In the genomic region with DNA sequence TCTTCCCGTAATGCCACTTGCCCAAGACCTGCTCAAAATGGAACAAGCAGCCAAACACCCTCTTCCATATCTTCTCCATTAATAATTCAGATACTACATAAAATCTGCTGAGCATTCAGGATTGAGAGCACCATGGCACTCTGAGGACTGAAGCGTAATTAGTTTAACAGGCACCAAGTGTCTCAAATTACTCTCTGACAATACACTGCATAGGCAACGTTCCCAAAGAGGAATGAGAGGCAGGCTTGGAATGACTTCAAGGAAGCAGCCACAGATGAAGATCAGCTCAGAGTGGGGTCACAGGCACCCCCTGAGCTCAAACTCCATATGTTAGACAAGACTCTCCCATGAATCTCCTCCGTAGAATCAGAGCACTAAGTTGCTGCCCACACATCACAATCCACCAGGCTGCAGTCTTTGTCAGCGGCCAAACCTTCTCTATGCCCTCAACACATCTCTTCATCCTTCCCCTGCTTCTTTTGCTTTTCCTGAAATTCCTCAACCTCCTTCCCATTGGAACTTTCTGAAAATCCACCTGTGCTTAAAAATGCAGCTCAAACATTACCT, we compare ENCODE assay signal across 2 cellular contexts.
TF ChIP-seq lines count a peak whose summit lies in the region.

No MANE protein-coding gene starts in this region.

TF ChIP-seq in SK-N-SH treated with all-trans-retinoic acid at 6 μM for 48 hours, 23 proteins besides CTCF, POLR2A, EP300 and RAD21 (continued from another document):
- TF ChIP-seq, protein P1, sequence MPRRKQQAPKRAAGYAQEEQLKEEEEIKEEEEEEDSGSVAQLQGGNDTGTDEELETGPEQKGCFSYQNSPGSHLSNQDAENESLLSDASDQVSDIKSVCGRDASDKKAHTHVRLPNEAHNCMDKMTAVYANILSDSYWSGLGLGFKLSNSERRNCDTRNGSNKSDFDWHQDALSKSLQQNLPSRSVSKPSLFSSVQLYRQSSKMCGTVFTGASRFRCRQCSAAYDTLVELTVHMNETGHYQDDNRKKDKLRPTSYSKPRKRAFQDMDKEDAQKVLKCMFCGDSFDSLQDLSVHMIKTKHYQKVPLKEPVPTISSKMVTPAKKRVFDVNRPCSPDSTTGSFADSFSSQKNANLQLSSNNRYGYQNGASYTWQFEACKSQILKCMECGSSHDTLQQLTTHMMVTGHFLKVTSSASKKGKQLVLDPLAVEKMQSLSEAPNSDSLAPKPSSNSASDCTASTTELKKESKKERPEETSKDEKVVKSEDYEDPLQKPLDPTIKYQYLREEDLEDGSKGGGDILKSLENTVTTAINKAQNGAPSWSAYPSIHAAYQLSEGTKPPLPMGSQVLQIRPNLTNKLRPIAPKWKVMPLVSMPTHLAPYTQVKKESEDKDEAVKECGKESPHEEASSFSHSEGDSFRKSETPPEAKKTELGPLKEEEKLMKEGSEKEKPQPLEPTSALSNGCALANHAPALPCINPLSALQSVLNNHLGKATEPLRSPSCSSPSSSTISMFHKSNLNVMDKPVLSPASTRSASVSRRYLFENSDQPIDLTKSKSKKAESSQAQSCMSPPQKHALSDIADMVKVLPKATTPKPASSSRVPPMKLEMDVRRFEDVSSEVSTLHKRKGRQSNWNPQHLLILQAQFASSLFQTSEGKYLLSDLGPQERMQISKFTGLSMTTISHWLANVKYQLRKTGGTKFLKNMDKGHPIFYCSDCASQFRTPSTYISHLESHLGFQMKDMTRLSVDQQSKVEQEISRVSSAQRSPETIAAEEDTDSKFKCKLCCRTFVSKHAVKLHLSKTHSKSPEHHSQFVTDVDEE (CRISPR knock-in tag; IDR thresholded peaks at IDR 0.05), result no peak
- TF ChIP-seq, protein P2, sequence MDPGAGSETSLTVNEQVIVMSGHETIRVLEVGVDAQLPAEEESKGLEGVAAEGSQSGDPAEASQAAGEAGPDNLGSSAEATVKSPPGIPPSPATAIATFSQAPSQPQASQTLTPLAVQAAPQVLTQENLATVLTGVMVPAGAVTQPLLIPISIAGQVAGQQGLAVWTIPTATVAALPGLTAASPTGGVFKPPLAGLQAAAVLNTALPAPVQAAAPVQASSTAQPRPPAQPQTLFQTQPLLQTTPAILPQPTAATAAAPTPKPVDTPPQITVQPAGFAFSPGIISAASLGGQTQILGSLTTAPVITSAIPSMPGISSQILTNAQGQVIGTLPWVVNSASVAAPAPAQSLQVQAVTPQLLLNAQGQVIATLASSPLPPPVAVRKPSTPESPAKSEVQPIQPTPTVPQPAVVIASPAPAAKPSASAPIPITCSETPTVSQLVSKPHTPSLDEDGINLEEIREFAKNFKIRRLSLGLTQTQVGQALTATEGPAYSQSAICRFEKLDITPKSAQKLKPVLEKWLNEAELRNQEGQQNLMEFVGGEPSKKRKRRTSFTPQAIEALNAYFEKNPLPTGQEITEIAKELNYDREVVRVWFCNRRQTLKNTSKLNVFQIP (CRISPR knock-in tag; IDR thresholded peaks at IDR 0.05; ENCODE audit: borderline replicate concordance, low read depth), result no peak
- TF ChIP-seq, protein P3, sequence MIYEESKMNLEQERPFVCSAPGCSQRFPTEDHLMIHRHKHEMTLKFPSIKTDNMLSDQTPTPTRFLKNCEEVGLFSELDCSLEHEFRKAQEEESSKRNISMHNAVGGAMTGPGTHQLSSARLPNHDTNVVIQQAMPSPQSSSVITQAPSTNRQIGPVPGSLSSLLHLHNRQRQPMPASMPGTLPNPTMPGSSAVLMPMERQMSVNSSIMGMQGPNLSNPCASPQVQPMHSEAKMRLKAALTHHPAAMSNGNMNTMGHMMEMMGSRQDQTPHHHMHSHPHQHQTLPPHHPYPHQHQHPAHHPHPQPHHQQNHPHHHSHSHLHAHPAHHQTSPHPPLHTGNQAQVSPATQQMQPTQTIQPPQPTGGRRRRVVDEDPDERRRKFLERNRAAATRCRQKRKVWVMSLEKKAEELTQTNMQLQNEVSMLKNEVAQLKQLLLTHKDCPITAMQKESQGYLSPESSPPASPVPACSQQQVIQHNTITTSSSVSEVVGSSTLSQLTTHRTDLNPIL (CRISPR knock-in tag; IDR thresholded peaks at IDR 0.05; ENCODE audit: low read depth), result no peak
- TF ChIP-seq ZNF70 (CRISPR knock-in tag; IDR thresholded peaks at IDR 0.05) (no peak), ARNTL (CRISPR knock-in tag; IDR thresholded peaks at IDR 0.05; ENCODE audit: borderline replicate concordance, low read depth) (no peak), RARB (CRISPR knock-in tag; IDR thresholded peaks at IDR 0.05) (no peak), ISL1 (CRISPR knock-in tag; IDR thresholded peaks at IDR 0.05) (no peak), SNAI2 (CRISPR knock-in tag; IDR thresholded peaks at IDR 0.05) (no peak), CSDC2 (CRISPR knock-in tag; IDR thresholded peaks at IDR 0.05) (no peak), TCF4 (CRISPR knock-in tag; IDR thresholded peaks at IDR 0.05; ENCODE audit: borderline replicate concordance) (no peak), GLIS3 (CRISPR knock-in tag; IDR thresholded peaks at IDR 0.05) (no peak), ESRRG (CRISPR knock-in tag; IDR thresholded peaks at IDR 0.05) (no peak), OSR1 (CRISPR knock-in tag; IDR thresholded peaks at IDR 0.05) (no peak), ZNF8 (CRISPR knock-in tag; IDR thresholded peaks at IDR 0.05) (no peak), ZFP30 (CRISPR knock-in tag; IDR thresholded peaks at IDR 0.05) (no peak)
- TF ChIP-seq, protein P4, sequence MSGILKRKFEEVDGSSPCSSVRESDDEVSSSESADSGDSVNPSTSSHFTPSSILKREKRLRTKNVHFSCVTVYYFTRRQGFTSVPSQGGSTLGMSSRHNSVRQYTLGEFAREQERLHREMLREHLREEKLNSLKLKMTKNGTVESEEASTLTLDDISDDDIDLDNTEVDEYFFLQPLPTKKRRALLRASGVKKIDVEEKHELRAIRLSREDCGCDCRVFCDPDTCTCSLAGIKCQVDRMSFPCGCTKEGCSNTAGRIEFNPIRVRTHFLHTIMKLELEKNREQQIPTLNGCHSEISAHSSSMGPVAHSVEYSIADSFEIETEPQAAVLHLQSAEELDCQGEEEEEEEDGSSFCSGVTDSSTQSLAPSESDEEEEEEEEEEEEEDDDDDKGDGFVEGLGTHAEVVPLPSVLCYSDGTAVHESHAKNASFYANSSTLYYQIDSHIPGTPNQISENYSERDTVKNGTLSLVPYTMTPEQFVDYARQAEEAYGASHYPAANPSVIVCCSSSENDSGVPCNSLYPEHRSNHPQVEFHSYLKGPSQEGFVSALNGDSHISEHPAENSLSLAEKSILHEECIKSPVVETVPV (CRISPR knock-in tag; IDR thresholded peaks at IDR 0.05), result no peak

TF ChIP-seq in SK-N-SH, 30 proteins besides CTCF, POLR2A, EP300 and RAD21 (continued from another document):
- TF ChIP-seq, protein P5, sequence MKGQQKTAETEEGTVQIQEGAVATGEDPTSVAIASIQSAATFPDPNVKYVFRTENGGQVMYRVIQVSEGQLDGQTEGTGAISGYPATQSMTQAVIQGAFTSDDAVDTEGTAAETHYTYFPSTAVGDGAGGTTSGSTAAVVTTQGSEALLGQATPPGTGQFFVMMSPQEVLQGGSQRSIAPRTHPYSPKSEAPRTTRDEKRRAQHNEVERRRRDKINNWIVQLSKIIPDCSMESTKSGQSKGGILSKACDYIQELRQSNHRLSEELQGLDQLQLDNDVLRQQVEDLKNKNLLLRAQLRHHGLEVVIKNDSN (IDR thresholded peaks at IDR 0.05; ENCODE audit: borderline replicate concordance, low read depth), result no peak
- TF ChIP-seq RCOR1 (IDR thresholded peaks at IDR 0.05; ENCODE audit: low read length) (no peak), NFIC (IDR thresholded peaks at IDR 0.05; ENCODE audit: borderline replicate concordance) (no peak), ELF1 (IDR thresholded peaks at IDR 0.05) (no peak), MEF2A (IDR thresholded peaks at IDR 0.05; ENCODE audit: borderline replicate concordance, low read depth) (no peak), RXRA (IDR thresholded peaks at IDR 0.05; ENCODE audit: borderline replicate concordance, low read depth) (no peak), SIN3A (IDR thresholded peaks at IDR 0.05; ENCODE audit: borderline replicate concordance, low read depth, low read length) (no peak), TAF1 (IDR thresholded peaks at IDR 0.05; ENCODE audit: borderline replicate concordance, low read depth, low read length) (no peak), FOSL2 (IDR thresholded peaks at IDR 0.05; ENCODE audit: borderline replicate concordance, low read depth) (no peak)
- TF ChIP-seq, protein P6, sequence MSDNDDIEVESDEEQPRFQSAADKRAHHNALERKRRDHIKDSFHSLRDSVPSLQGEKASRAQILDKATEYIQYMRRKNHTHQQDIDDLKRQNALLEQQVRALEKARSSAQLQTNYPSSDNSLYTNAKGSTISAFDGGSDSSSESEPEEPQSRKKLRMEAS (IDR thresholded peaks at IDR 0.05; ENCODE audit: low read depth), result no peak
- TF ChIP-seq, protein P7, sequence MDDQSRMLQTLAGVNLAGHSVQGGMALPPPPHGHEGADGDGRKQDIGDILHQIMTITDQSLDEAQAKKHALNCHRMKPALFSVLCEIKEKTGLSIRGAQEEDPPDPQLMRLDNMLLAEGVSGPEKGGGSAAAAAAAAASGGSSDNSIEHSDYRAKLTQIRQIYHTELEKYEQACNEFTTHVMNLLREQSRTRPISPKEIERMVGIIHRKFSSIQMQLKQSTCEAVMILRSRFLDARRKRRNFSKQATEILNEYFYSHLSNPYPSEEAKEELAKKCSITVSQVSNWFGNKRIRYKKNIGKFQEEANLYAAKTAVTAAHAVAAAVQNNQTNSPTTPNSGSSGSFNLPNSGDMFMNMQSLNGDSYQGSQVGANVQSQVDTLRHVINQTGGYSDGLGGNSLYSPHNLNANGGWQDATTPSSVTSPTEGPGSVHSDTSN (IDR thresholded peaks at IDR 0.05), result no peak
- TF ChIP-seq, protein P8, sequence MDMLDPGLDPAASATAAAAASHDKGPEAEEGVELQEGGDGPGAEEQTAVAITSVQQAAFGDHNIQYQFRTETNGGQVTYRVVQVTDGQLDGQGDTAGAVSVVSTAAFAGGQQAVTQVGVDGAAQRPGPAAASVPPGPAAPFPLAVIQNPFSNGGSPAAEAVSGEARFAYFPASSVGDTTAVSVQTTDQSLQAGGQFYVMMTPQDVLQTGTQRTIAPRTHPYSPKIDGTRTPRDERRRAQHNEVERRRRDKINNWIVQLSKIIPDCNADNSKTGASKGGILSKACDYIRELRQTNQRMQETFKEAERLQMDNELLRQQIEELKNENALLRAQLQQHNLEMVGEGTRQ (IDR thresholded peaks at IDR 0.05; ENCODE audit: borderline replicate concordance, low read depth, low read length), result no peak
